In the genomic region with DNA sequence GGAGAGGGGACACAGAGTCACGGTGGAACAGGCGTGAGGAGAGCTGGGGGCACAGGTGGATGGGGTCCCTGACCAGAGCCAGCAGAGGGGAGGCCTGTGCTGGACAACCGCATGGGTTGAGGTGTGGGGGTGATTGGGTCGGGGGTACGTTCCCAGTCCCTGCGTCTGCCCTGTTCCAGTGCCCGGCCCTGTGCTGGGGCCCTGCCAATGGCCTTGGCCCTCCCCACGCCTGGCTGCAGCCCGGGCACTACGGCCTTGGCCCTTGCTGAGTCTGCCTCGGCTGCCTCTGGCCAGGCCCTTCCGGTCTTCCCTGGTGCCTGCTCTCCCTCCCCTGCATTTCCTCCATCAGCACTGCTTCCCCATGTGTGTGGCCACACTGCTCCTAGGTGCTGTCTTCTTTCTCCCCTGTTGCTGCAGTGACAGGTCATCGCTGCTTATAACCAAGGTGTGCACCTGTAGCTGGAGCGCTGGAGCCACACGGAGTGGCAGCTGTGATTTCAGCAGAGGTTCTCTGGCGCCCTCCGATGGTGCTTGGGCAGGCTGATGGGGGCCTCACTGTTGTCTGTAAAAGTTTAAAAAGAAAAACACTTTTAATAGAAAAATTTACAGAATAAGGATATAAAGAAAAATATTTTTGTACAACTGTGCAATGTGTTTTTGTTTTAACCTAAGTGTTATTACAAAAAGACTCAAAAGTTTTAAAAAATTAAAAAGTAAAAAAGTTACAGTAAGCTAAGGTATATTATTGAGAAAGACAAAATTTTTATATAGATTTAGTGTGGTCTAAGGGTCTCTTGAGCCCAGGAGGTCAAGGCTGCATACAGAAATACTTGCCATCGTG, we compare ENCODE assay signal across 8 cellular contexts. TPM values are rescaled to one million over a fixed set of nuclear protein-coding genes. Genes with fewer than 3 reads are reported as not detected.
DNase-seq lines count a peak whose midpoint lies in the region; ATAC-seq, FAIRE-seq and TF ChIP-seq lines count a peak whose summit lies in the region.

No MANE protein-coding gene starts in this region.

- peak; percentile 71 for TF ChIP-seq CTCF in OCI-LY3 (IDR thresholded peaks at IDR 0.05; ENCODE audit: low read depth, low read length)

- no peaks in the 10 kb centered on the region for H3K9me3 Mint-ChIP-seq in activated naive CD8-positive, alpha-beta T cell treated with anti-CD3 and anti-CD28 coated beads for 36 hours

- no peak overlapping the region for H3K4me3 Mint-ChIP-seq in activated naive CD8-positive, alpha-beta T cell treated with anti-CD3 and anti-CD28 coated beads for 36 hours

- no peak overlapping the region for H3K27ac Mint-ChIP-seq in activated naive CD8-positive, alpha-beta T cell treated with anti-CD3 and anti-CD28 coated beads for 36 hours

- peaks cover 47% of the 10 kb centered on the region for H4K20me1 ChIP-seq in OCI-LY3 (ENCODE audit: insufficient read depth, low read length)

- H3K36me3 Mint-ChIP-seq in activated naive CD8-positive, alpha-beta T cell treated with anti-CD3 and anti-CD28 coated beads for 36 hours: no peaks in the 10 kb centered on the region

- H3K4me2 ChIP-seq in OCI-LY3 (ENCODE audit: low read length): no peak overlapping the region

- H3K9me3 ChIP-seq in OCI-LY3 (ENCODE audit: insufficient read depth, low read length): no peaks in the 10 kb centered on the region

- H3K4me3 ChIP-seq in OCI-LY3 (ENCODE audit: low read length): no peak overlapping the region

- peaks cover 7% of the 10 kb centered on the region for H3K4me1 Mint-ChIP-seq in activated naive CD8-positive, alpha-beta T cell treated with anti-CD3 and anti-CD28 coated beads for 36 hours

- ATAC-seq in HG03064 (IDR thresholded peaks at IDR 0.05; ENCODE audit: low read depth, unreplicated experiment): peak; percentile 51
- ATAC-seq in HG03439 (IDR thresholded peaks at IDR 0.05; ENCODE audit: unreplicated experiment): no peak
- no peak for ATAC-seq in GM21717 (IDR thresholded peaks at IDR 0.05; ENCODE audit: unreplicated experiment)

- DNase-seq in activated naive CD8-positive, alpha-beta T cell treated with anti-CD3 and anti-CD28 coated beads for 36 hours: peak; percentile 62
- DNase-seq in hypothalamus (lab: John Stamatoyannopoulos, UW): peak in 27 of 51 donors; percentile 8 to 66 (median 28)
- peak; percentile 27 to 36 for DNase-seq in stimulated activated CD4-positive, alpha-beta T cell treated with anti-CD3 and anti-CD28 coated beads, Interleukin-1b, Interleukin-23, amount 100 ng/mL, for 4 hours (ENCODE audit: low read depth in 2 of 2)

- H3K36me3 ChIP-seq in OCI-LY3 (replicated peaks; ENCODE audit: low read depth, low read length): no peaks in the 10 kb centered on the region

- H3K4me1 ChIP-seq in OCI-LY3 (ENCODE audit: low read length): peaks cover 10% of the 10 kb centered on the region

- no peaks in the 10 kb centered on the region for H3K27me3 Mint-ChIP-seq in activated naive CD8-positive, alpha-beta T cell treated with anti-CD3 and anti-CD28 coated beads for 36 hours

- no peak overlapping the region for H3K27ac ChIP-seq in OCI-LY3 (ENCODE audit: low read length)

- H3K9ac ChIP-seq in OCI-LY3 (ENCODE audit: low read length): no peak overlapping the region

- no peaks in the 10 kb centered on the region for H3K79me2 ChIP-seq in OCI-LY3 (ENCODE audit: low read length)

- no peak overlapping the region for H2AFZ ChIP-seq in OCI-LY3 (ENCODE audit: low read depth, low read length)

- peak; percentile 33 for FAIRE-seq in G401.6 (lab: Jason Lieb, UNC)

- H3K27me3 ChIP-seq in OCI-LY3 (ENCODE audit: low read depth, low read length): no peaks in the 10 kb centered on the region

RNA-seq across cellular contexts. Expression of a gene that starts 45.2 kb away (rescaled TPM):
- 1 to 10 TPM in 1 of 2 experiments, under 1 TPM in 1; 0.76 to 2.0 TPM for total RNA-seq in activated naive CD8-positive, alpha-beta T cell treated with anti-CD3 and anti-CD28 coated beads for 36 hours

RNA-seq across cellular contexts. Expression of a gene that starts 59.4 kb away (rescaled TPM):
- 10 to 100 TPM; 11.2 to 13.0 TPM for total RNA-seq in activated naive CD8-positive, alpha-beta T cell treated with anti-CD3 and anti-CD28 coated beads for 36 hours
